11 cellular contexts compared by ENCODE assay signal in genomic region chr1:9798236-9799130, GRCh38. TPM values are rescaled to one million over a fixed set of nuclear protein-coding genes. Genes with fewer than 3 reads are reported as not detected.
DNase-seq lines count a peak whose midpoint lies in the region; ATAC-seq and TF ChIP-seq lines count a peak whose summit lies in the region.
"Had no signal": no experiment of that assay in that cellular context is flagged by ENCODE, and none has a peak within 500 bp of the region (broad histone marks: within the 10 kb centered on the region; RNA-seq: fewer than 3 reads in every experiment).

No MANE protein-coding gene starts in this region.

- H3K9me3 Mint-ChIP-seq in T-helper 2 cell treated with Interferon-gamma antibody and Interleukin-4, amounts not matched to agents 5 μg/mL and 100 μg/mL, for 36 hours, result no peaks in the 10 kb centered on the region
- H3K9me3 Mint-ChIP-seq in activated CD8-positive, alpha-beta T cell treated with anti-CD3 and anti-CD28 coated beads, Interleukin-2, amount 10 ng/mL, durations not matched to agents 7 days and 5 days (ENCODE audit: insufficient read depth), result no peaks in the 10 kb centered on the region

- ATAC-seq in activated CD8-positive, alpha-beta T cell treated with anti-CD3 and anti-CD28 coated beads, Interleukin-2, amount 10 ng/mL, durations not matched to agents 7 days and 5 days, result no peak
- no peak for ATAC-seq in GM18870 (IDR thresholded peaks at IDR 0.05; ENCODE audit: unreplicated experiment)

- no peak for DNase-seq in T-helper 2 cell treated with Interferon-gamma antibody and Interleukin-4, amounts not matched to agents 5 μg/mL and 100 μg/mL, for 36 hours (ENCODE audit: low spot score)
- DNase-seq in T-helper 2 cell (no peak), foreskin melanocyte (peak; percentile 86), stromal cell of bone marrow (ENCODE audit: low read depth) (peak; percentile 87), NCI-H1092 treated with DMSO at 0.1 percent for 48 hours (lab: John Stamatoyannopoulos, UW) (no peak), HEK293T (ENCODE audit: extremely low spot score) (no peak)
- no peak for DNase-seq in activated CD8-positive, alpha-beta T cell treated with anti-CD3 and anti-CD28 coated beads, Interleukin-2, amount 10 ng/mL, durations not matched to agents 7 days and 5 days
- DNase-seq: gastrocnemius medialis, nephron progenitor cell, Peyer's patch had no signal

- CTCF ChIA-PET in activated CD8-positive, alpha-beta T cell treated with anti-CD3 and anti-CD28 coated beads, Interleukin-2, amount 10 ng/mL, durations not matched to agents 7 days and 5 days (lab: Charles Lee), result interaction anchor here (1.7 to 2.1 kb wide), 2 partner anchors 9 to 13 kb away, joined by 5 to 9 read pairs; no protein-coding TSS in a partner anchor
- CTCF ChIA-PET in HEK293T (lab: Yijun Ruan, JAX), result no interaction called here

- POLR2A ChIA-PET in activated CD8-positive, alpha-beta T cell treated with anti-CD3 and anti-CD28 coated beads, Interleukin-2, amount 10 ng/mL, durations not matched to agents 7 days and 5 days (lab: Charles Lee), result interaction anchor here (1.1 kb wide), 1 partner anchor 19 kb away, joined by 3 read pairs; no protein-coding TSS in a partner anchor
- POLR2A ChIA-PET in HEK293T (lab: Yijun Ruan, JAX), result no interaction called here

- H3K36me3 Mint-ChIP-seq in T-helper 2 cell treated with Interferon-gamma antibody and Interleukin-4, amounts not matched to agents 5 μg/mL and 100 μg/mL, for 36 hours (ENCODE audit: low read depth), result peaks cover 32% of the 10 kb centered on the region
- peaks cover 28% of the 10 kb centered on the region for H3K36me3 Mint-ChIP-seq in activated CD8-positive, alpha-beta T cell treated with anti-CD3 and anti-CD28 coated beads, Interleukin-2, amount 10 ng/mL, durations not matched to agents 7 days and 5 days (ENCODE audit: low read depth)

- peak overlapping the region; percentile 77 for H3K27ac Mint-ChIP-seq in T-helper 2 cell treated with Interferon-gamma antibody and Interleukin-4, amounts not matched to agents 5 μg/mL and 100 μg/mL, for 36 hours
- H3K27ac Mint-ChIP-seq in activated CD8-positive, alpha-beta T cell treated with anti-CD3 and anti-CD28 coated beads, Interleukin-2, amount 10 ng/mL, durations not matched to agents 7 days and 5 days, result peak overlapping the region; percentile 63

- H3K4me1 Mint-ChIP-seq in T-helper 2 cell treated with Interferon-gamma antibody and Interleukin-4, amounts not matched to agents 5 μg/mL and 100 μg/mL, for 36 hours (ENCODE audit: low read depth), result peaks cover 51% of the 10 kb centered on the region
- H3K4me1 Mint-ChIP-seq in activated CD8-positive, alpha-beta T cell treated with anti-CD3 and anti-CD28 coated beads, Interleukin-2, amount 10 ng/mL, durations not matched to agents 7 days and 5 days (ENCODE audit: low read depth), result peaks cover 68% of the 10 kb centered on the region

- H3K4me3 Mint-ChIP-seq in T-helper 2 cell treated with Interferon-gamma antibody and Interleukin-4, amounts not matched to agents 5 μg/mL and 100 μg/mL, for 36 hours, result peak overlapping the region; percentile 78
- H3K4me3 Mint-ChIP-seq in activated CD8-positive, alpha-beta T cell treated with anti-CD3 and anti-CD28 coated beads, Interleukin-2, amount 10 ng/mL, durations not matched to agents 7 days and 5 days, result peak overlapping the region; percentile 25
- H3K4me3 Mint-ChIP-seq: nephron progenitor cell had no signal

- peaks cover 12% of the 10 kb centered on the region for H3K27me3 Mint-ChIP-seq in T-helper 2 cell treated with Interferon-gamma antibody and Interleukin-4, amounts not matched to agents 5 μg/mL and 100 μg/mL, for 36 hours (ENCODE audit: low read depth)
- no peaks in the 10 kb centered on the region for H3K27me3 Mint-ChIP-seq in activated CD8-positive, alpha-beta T cell treated with anti-CD3 and anti-CD28 coated beads, Interleukin-2, amount 10 ng/mL, durations not matched to agents 7 days and 5 days (ENCODE audit: low read depth)

TF ChIP-seq in HEK293T, 16 proteins besides CTCF, POLR2A, EP300 and RAD21:
- no peak for TF ChIP-seq FOXM1 (IDR thresholded peaks at IDR 0.05; ENCODE audit: borderline replicate concordance)
- no peak for TF ChIP-seq HDGF (IDR thresholded peaks at IDR 0.05; ENCODE audit: borderline replicate concordance)
- no peak for TF ChIP-seq PKNOX1 (IDR thresholded peaks at IDR 0.05)
TF ChIP-seq in HEK293T: peak in this region for 0.

RNA-seq across cellular contexts. Expression of gene CLSTN1, which starts 25.3 kb away (rescaled TPM):
- 10 to 100 TPM; 91.1 to 96.8 TPM for total RNA-seq in activated CD8-positive, alpha-beta T cell treated with anti-CD3 and anti-CD28 coated beads, Interleukin-2, amount 10 ng/mL, durations not matched to agents 7 days and 5 days

Comparison
In these comparisons a context has a peak if more than half of its experiments do, and no peak if none do; other contexts are left out.
1. DNase-seq: peak in foreskin melanocyte (single experiment) and stromal cell of bone marrow (single experiment); none in T-helper 2 cell treated with Interferon-gamma antibody and Interleukin-4, amounts not matched to agents 5 μg/mL and 100 μg/mL, for 36 hours (single experiment), T-helper 2 cell (0 of 5), activated CD8-positive, alpha-beta T cell treated with anti-CD3 and anti-CD28 coated beads, Interleukin-2, amount 10 ng/mL, durations not matched to agents 7 days and 5 days (single experiment), NCI-H1092 treated with DMSO at 0.1 percent for 48 hours (single experiment) and HEK293T (single experiment).